2 cellular contexts compared by ENCODE assay signal in the genomic region with DNA sequence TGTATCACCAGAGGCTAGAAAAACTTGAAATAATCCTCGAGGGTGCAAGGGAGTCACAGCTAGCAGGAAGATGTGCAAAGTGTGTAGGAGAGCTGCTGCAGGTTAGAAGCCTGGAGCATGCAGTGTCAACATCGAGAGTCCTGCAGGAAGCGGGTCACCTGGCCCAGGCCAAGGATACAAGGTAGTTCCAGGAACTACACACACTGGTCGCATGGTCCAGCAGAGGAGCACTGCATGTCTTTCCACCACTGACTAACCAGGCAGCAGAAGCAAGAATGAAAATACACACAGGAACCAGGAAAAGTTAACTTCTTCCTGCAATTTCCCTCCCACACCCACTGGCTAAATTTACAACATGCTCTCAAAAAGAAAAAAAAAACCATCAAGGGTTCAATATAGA.
TF ChIP-seq lines count a peak whose summit lies in the region.

No MANE protein-coding gene starts in this region.

TF ChIP-seq in GM23338, 12 proteins besides CTCF, POLR2A, EP300 and RAD21 (continues in another document):
- TF ChIP-seq ZNF114 (CRISPR knock-in tag; IDR thresholded peaks at IDR 0.05), result no peak
- no peak for TF ChIP-seq EZH2 (IDR thresholded peaks at IDR 0.05; ENCODE audit: low read depth, unreplicated experiment)
- no peak for TF ChIP-seq POLR2AphosphoS5 (IDR thresholded peaks at IDR 0.05; ENCODE audit: low read depth)
- no peak for TF ChIP-seq NANOG (IDR thresholded peaks at IDR 0.05; ENCODE audit: borderline replicate concordance)
- TF ChIP-seq, protein P1, sequence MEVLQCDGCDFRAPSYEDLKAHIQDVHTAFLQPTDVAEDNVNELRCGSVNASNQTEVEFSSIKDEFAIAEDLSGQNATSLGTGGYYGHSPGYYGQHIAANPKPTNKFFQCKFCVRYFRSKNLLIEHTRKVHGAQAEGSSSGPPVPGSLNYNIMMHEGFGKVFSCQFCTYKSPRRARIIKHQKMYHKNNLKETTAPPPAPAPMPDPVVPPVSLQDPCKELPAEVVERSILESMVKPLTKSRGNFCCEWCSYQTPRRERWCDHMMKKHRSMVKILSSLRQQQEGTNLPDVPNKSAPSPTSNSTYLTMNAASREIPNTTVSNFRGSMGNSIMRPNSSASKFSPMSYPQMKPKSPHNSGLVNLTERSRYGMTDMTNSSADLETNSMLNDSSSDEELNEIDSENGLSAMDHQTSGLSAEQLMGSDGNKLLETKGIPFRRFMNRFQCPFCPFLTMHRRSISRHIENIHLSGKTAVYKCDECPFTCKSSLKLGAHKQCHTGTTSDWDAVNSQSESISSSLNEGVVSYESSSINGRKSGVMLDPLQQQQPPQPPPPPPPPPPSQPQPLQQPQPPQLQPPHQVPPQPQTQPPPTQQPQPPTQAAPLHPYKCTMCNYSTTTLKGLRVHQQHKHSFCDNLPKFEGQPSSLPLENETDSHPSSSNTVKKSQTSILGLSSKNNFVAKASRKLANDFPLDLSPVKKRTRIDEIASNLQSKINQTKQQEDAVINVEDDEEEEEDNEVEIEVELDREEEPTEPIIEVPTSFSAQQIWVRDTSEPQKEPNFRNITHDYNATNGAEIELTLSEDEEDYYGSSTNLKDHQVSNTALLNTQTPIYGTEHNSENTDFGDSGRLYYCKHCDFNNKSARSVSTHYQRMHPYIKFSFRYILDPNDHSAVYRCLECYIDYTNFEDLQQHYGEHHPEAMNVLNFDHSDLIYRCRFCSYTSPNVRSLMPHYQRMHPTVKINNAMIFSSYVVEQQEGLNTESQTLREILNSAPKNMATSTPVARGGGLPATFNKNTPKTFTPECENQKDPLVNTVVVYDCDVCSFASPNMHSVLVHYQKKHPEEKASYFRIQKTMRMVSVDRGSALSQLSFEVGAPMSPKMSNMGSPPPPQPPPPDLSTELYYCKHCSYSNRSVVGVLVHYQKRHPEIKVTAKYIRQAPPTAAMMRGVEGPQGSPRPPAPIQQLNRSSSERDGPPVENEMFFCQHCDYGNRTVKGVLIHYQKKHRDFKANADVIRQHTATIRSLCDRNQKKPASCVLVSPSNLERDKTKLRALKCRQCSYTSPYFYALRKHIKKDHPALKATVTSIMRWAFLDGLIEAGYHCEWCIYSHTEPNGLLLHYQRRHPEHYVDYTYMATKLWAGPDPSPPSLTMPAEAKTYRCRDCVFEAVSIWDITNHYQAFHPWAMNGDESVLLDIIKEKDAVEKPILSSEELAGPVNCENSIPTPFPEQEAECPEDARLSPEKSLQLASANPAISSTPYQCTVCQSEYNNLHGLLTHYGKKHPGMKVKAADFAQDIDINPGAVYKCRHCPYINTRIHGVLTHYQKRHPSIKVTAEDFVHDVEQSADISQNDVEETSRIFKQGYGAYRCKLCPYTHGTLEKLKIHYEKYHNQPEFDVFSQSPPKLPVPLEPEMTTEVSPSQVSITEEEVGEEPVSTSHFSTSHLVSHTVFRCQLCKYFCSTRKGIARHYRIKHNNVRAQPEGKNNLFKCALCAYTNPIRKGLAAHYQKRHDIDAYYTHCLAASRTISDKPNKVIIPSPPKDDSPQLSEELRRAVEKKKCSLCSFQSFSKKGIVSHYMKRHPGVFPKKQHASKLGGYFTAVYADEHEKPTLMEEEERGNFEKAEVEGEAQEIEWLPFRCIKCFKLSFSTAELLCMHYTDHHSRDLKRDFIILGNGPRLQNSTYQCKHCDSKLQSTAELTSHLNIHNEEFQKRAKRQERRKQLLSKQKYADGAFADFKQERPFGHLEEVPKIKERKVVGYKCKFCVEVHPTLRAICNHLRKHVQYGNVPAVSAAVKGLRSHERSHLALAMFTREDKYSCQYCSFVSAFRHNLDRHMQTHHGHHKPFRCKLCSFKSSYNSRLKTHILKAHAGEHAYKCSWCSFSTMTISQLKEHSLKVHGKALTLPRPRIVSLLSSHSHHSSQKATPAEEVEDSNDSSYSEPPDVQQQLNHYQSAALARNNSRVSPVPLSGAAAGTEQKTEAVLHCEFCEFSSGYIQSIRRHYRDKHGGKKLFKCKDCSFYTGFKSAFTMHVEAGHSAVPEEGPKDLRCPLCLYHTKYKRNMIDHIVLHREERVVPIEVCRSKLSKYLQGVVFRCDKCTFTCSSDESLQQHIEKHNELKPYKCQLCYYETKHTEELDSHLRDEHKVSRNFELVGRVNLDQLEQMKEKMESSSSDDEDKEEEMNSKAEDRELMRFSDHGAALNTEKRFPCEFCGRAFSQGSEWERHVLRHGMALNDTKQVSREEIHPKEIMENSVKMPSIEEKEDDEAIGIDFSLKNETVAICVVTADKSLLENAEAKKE (CRISPR knock-in tag; IDR thresholded peaks at IDR 0.05), result no peak
- TF ChIP-seq ZNF331 (CRISPR knock-in tag; IDR thresholded peaks at IDR 0.05; ENCODE audit: low read depth), result no peak
- TF ChIP-seq, protein P2, sequence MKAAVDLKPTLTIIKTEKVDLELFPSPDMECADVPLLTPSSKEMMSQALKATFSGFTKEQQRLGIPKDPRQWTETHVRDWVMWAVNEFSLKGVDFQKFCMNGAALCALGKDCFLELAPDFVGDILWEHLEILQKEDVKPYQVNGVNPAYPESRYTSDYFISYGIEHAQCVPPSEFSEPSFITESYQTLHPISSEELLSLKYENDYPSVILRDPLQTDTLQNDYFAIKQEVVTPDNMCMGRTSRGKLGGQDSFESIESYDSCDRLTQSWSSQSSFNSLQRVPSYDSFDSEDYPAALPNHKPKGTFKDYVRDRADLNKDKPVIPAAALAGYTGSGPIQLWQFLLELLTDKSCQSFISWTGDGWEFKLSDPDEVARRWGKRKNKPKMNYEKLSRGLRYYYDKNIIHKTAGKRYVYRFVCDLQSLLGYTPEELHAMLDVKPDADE (IDR thresholded peaks at IDR 0.05), result no peak
- TF ChIP-seq CREB1 (CRISPR knock-in tag; IDR thresholded peaks at IDR 0.05; ENCODE audit: low read depth), result no peak
- TF ChIP-seq, protein P3, sequence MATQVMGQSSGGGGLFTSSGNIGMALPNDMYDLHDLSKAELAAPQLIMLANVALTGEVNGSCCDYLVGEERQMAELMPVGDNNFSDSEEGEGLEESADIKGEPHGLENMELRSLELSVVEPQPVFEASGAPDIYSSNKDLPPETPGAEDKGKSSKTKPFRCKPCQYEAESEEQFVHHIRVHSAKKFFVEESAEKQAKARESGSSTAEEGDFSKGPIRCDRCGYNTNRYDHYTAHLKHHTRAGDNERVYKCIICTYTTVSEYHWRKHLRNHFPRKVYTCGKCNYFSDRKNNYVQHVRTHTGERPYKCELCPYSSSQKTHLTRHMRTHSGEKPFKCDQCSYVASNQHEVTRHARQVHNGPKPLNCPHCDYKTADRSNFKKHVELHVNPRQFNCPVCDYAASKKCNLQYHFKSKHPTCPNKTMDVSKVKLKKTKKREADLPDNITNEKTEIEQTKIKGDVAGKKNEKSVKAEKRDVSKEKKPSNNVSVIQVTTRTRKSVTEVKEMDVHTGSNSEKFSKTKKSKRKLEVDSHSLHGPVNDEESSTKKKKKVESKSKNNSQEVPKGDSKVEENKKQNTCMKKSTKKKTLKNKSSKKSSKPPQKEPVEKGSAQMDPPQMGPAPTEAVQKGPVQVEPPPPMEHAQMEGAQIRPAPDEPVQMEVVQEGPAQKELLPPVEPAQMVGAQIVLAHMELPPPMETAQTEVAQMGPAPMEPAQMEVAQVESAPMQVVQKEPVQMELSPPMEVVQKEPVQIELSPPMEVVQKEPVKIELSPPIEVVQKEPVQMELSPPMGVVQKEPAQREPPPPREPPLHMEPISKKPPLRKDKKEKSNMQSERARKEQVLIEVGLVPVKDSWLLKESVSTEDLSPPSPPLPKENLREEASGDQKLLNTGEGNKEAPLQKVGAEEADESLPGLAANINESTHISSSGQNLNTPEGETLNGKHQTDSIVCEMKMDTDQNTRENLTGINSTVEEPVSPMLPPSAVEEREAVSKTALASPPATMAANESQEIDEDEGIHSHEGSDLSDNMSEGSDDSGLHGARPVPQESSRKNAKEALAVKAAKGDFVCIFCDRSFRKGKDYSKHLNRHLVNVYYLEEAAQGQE (IDR thresholded peaks at IDR 0.05; ENCODE audit: unreplicated experiment), result no peak
- no peak for TF ChIP-seq EZH2phosphoT487 (IDR thresholded peaks at IDR 0.05; ENCODE audit: unreplicated experiment)

TF ChIP-seq in H1, 55 proteins besides CTCF, POLR2A, EP300 and RAD21:
- TF ChIP-seq NANOG (IDR thresholded peaks at IDR 0.05; ENCODE audit: insufficient read depth, low read depth, low read length, poor library complexity, severe bottlenecking), result no peak
- TF ChIP-seq RBBP5 (IDR thresholded peaks at IDR 0.05; ENCODE audit: borderline replicate concordance, low read depth, low read length), result no peak
- no peak for TF ChIP-seq SP1 (IDR thresholded peaks at IDR 0.05; ENCODE audit: low read depth, low read length)
- TF ChIP-seq CBX5 (IDR thresholded peaks at IDR 0.05; ENCODE audit: low read depth, low read length), result no peak
- no peak for TF ChIP-seq TBP (IDR thresholded peaks at IDR 0.05; ENCODE audit: low read depth, low read length)
- no peak for TF ChIP-seq BRCA1 (IDR thresholded peaks at IDR 0.05; ENCODE audit: low read depth, low read length)
TF ChIP-seq in H1: peak in this region for 0.
